ENCODE assay signal across 24 cellular contexts in the genomic region with DNA sequence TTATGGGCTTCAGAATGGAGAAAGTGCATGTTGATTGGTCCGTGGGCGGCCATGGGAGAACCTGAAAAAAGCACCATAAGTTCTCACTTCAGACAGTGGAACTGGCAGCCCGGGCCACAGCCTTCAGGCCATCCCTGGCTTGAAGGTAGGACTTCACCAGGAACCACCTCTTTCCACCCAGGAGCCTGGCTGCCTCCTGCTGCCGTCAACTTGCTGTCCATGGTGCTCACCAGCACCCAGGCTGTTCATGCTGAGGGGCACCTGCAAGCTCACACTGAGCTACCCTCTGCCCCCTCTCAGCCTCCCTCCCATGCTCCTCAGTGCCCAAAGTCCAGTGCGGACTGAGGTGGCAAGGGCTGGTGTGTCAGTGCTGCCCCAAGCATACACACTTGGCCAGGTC.
"Had no signal": no experiment of that assay in that cellular context is flagged by ENCODE, and none has a peak within 500 bp of the region (broad histone marks: within the 10 kb centered on the region; RNA-seq: fewer than 3 reads in every experiment).

No MANE protein-coding gene starts in this region.

- H3K27me3 ChIP-seq: heart left ventricle, neural progenitor cell, ovary had no signal

- H3K27ac ChIP-seq: coronary artery, heart left ventricle, lower lobe of right lung, neural progenitor cell, ovary, prostate gland, skin epidermis, thoracic aorta had no signal

- H3K9me3 Mint-ChIP-seq: activated naive CD8-positive, alpha-beta T cell treated with anti-CD3 and anti-CD28 coated beads, Interleukin-2, amount 10 ng/mL, durations not matched to agents 7 days and 5 days; naive B cell; T-helper 1 cell treated with Interleukin-12 subunit alpha and Interleukin-12 subunit beta and Interleukin-4 antibody, amounts not matched to agents 30 μg/mL and 1 μg/mL, for 36 hours; type B pancreatic cell had no signal

- H3K36me3 ChIP-seq: heart left ventricle, lower lobe of right lung, neural progenitor cell, ovary, prostate gland, thoracic aorta had no signal

- H3K36me3 Mint-ChIP-seq: activated naive CD8-positive, alpha-beta T cell treated with anti-CD3 and anti-CD28 coated beads, Interleukin-2, amount 10 ng/mL, durations not matched to agents 7 days and 5 days; naive B cell; neural progenitor cell; type B pancreatic cell had no signal

- H3K4me1 Mint-ChIP-seq: activated naive CD8-positive, alpha-beta T cell treated with anti-CD3 and anti-CD28 coated beads, Interleukin-2, amount 10 ng/mL, durations not matched to agents 7 days and 5 days; naive B cell had no signal

- H3K4me3 Mint-ChIP-seq: activated naive CD8-positive, alpha-beta T cell treated with anti-CD3 and anti-CD28 coated beads, Interleukin-2, amount 10 ng/mL, durations not matched to agents 7 days and 5 days; naive B cell; neural progenitor cell; T-helper 1 cell treated with Interleukin-12 subunit alpha and Interleukin-12 subunit beta and Interleukin-4 antibody, amounts not matched to agents 30 μg/mL and 1 μg/mL, for 36 hours; type B pancreatic cell had no signal

- ATAC-seq: left cardiac atrium had no signal

- H3K27ac Mint-ChIP-seq: activated naive CD8-positive, alpha-beta T cell treated with anti-CD3 and anti-CD28 coated beads, Interleukin-2, amount 10 ng/mL, durations not matched to agents 7 days and 5 days; neural progenitor cell; T-helper 1 cell treated with Interleukin-12 subunit alpha and Interleukin-12 subunit beta and Interleukin-4 antibody, amounts not matched to agents 30 μg/mL and 1 μg/mL, for 36 hours; type B pancreatic cell had no signal

- H3K9me3 ChIP-seq: heart left ventricle, lower lobe of right lung, ovary, prostate gland, thoracic aorta had no signal

- H3K4me3 ChIP-seq: coronary artery, heart left ventricle, lower lobe of right lung, neural progenitor cell, ovary, prostate gland, skin epidermis, thoracic aorta had no signal

- H3K4me1 ChIP-seq: lower lobe of right lung, neural progenitor cell, prostate gland had no signal

- DNase-seq: activated CD4-positive, alpha-beta T cell treated with anti-CD3 and anti-CD28 coated beads for 4 hours; activated CD4-positive, alpha-beta T cell treated with anti-CD3 and anti-CD28 coated beads, Interleukin-2, amount 50 U/mL, for 48 hours; activated CD4-positive, CD25-positive, alpha-beta regulatory T cell; activated CD8-positive, alpha-beta memory T cell treated with anti-CD3 and anti-CD28 coated beads, Interleukin-2, amount 50 U/mL, for 48 hours; activated naive CD4-positive, alpha-beta T cell treated with Interleukin-2 at 50 U/mL for 16 hours; activated naive CD8-positive, alpha-beta T cell treated with anti-CD3 and anti-CD28 coated beads, Interleukin-2, amount 10 ng/mL, durations not matched to agents 7 days and 5 days; activated T-cell treated with anti-CD3 and anti-CD28 coated beads, Interleukin-2, amount 50 U/mL, for 48 hours; amniotic stem cell; cerebellar nuclear complex; heart left ventricle; islet precursor cell; left cardiac atrium; lower lobe of right lung; naive B cell; ovary; stimulated activated CD4-positive, alpha-beta T cell treated with anti-CD3 and anti-CD28 coated beads, Interleukin-1b, Interleukin-23, amount 100 ng/mL, for 48 hours; T1000 had no signal
